Comparison of ENCODE assay signal across 9 cellular contexts in genomic region chr3:4828279-4829030, GRCh38.
DNase-seq lines count a peak whose midpoint lies in the region; ATAC-seq and TF ChIP-seq lines count a peak whose summit lies in the region.
"Had no signal": no experiment of that assay in that cellular context is flagged by ENCODE, and none has a peak within 500 bp of the region (broad histone marks: within the 10 kb centered on the region; RNA-seq: fewer than 3 reads in every experiment).

No MANE protein-coding gene starts in this region.

- intact Hi-C loops in lower lobe of right lung (cut with DNase I) (no loop called here), vagina (cut with DNase I) (loop anchor here (5.0 kb wide), 2 partner anchors 81 to 154 kb away; no protein-coding TSS in a partner anchor)

- peak overlapping the region; percentile 99 for H3K27ac Mint-ChIP-seq in activated T-cell treated with anti-CD3 and anti-CD28 coated beads, Interleukin-2, amount 50 U/mL, for 72 hours

- no peak for TF ChIP-seq POLR2A in vagina (IDR thresholded peaks at IDR 0.05)

- no peaks in the 10 kb centered on the region for H3K36me3 ChIP-seq in lower lobe of right lung
- no peaks in the 10 kb centered on the region for H3K36me3 ChIP-seq in vagina

- H3K27me3 ChIP-seq in lower lobe of right lung (ENCODE audit: low read depth): no peaks in the 10 kb centered on the region
- H3K27me3 ChIP-seq in vagina: no peaks in the 10 kb centered on the region

- peaks cover 36 to 49% of the 10 kb centered on the region in 2 donors for H3K36me3 Mint-ChIP-seq in activated T-cell treated with anti-CD3 and anti-CD28 coated beads, Interleukin-2, amount 50 U/mL, for 72 hours (ENCODE audit: insufficient read depth in 2 of 2)
- H3K36me3 Mint-ChIP-seq in activated T-cell treated with anti-CD3 and anti-CD28 coated beads, Interleukin-2, amount 50 U/mL, for 4 hours (ENCODE audit: insufficient read depth): peaks cover 34% of the 10 kb centered on the region

- DNase-seq in activated T-cell treated with anti-CD3 and anti-CD28 coated beads, Interleukin-2, amount 50 U/mL, for 72 hours: no peak
- no peak for DNase-seq in activated T-cell treated with anti-CD3 and anti-CD28 coated beads, Interleukin-2, amount 50 U/mL, for 4 hours
- peak; percentile 87 for DNase-seq in astrocyte of the hippocampus (ENCODE audit: low read depth, low spot score)
- DNase-seq in lower lobe of right lung: peak; percentile 59
- no peak for DNase-seq in vagina (ENCODE audit: extremely low spot score in 2 of 2)
- no peak for DNase-seq in stimulated activated CD4-positive, alpha-beta T cell treated with anti-CD3 and anti-CD28 coated beads, Interleukin-15, amount 100 ng/mL, for 24 hours
- DNase-seq in HUDEP-2 (lab: John Stamatoyannopoulos, UW; ENCODE audit: unreplicated experiment in 76 of 76): no peak
- DNase-seq in T1000 (lab: John Stamatoyannopoulos, UW): no peak
- DNase-seq: activated T-cell treated with anti-CD3 and anti-CD28 coated beads, Interleukin-2, amount 50 U/mL, for 1 hour had no signal

- H3K27me3 Mint-ChIP-seq in activated T-cell treated with anti-CD3 and anti-CD28 coated beads, Interleukin-2, amount 50 U/mL, for 72 hours (ENCODE audit: low read depth): no peaks in the 10 kb centered on the region
- no peaks in the 10 kb centered on the region for H3K27me3 Mint-ChIP-seq in activated T-cell treated with anti-CD3 and anti-CD28 coated beads, Interleukin-2, amount 50 U/mL, for 4 hours (ENCODE audit: low read depth)

- H3K4me3 Mint-ChIP-seq in activated T-cell treated with anti-CD3 and anti-CD28 coated beads, Interleukin-2, amount 50 U/mL, for 72 hours: peak overlapping the region; percentile 87 to 92
- H3K4me3 Mint-ChIP-seq in activated T-cell treated with anti-CD3 and anti-CD28 coated beads, Interleukin-2, amount 50 U/mL, for 4 hours: no peak overlapping the region

- peaks cover 100% of the 10 kb centered on the region for H3K4me1 Mint-ChIP-seq in activated T-cell treated with anti-CD3 and anti-CD28 coated beads, Interleukin-2, amount 50 U/mL, for 72 hours (ENCODE audit: low read depth)
- peaks cover 92% of the 10 kb centered on the region for H3K4me1 Mint-ChIP-seq in activated T-cell treated with anti-CD3 and anti-CD28 coated beads, Interleukin-2, amount 50 U/mL, for 4 hours (ENCODE audit: low read depth)

- no peak for TF ChIP-seq CTCF in lower lobe of right lung (IDR thresholded peaks at IDR 0.05)
- TF ChIP-seq CTCF in vagina (IDR thresholded peaks at IDR 0.05): no peak

- H3K9me3 ChIP-seq in lower lobe of right lung (no peaks in the 10 kb centered on the region), vagina (no peaks in the 10 kb centered on the region)

- H3K9me3 Mint-ChIP-seq in activated T-cell treated with anti-CD3 and anti-CD28 coated beads, Interleukin-2, amount 50 U/mL, for 72 hours: peaks cover under 1% of the 10 kb centered on the region in 2 donors
- H3K9me3 Mint-ChIP-seq in activated T-cell treated with anti-CD3 and anti-CD28 coated beads, Interleukin-2, amount 50 U/mL, for 4 hours: no peaks in the 10 kb centered on the region

- H3K4me3 ChIP-seq in lower lobe of right lung (no peak overlapping the region), vagina (no peak overlapping the region)

- H3K4me1 ChIP-seq in lower lobe of right lung (peaks cover 72% of the 10 kb centered on the region), vagina (peaks cover 81% of the 10 kb centered on the region)

- H3K27ac ChIP-seq in lower lobe of right lung (peak overlapping the region; percentile 33), vagina (peak overlapping the region; percentile 79)

- no peak for ATAC-seq in activated T-cell treated with anti-CD3 and anti-CD28 coated beads, Interleukin-2, amount 50 U/mL, for 72 hours (replicated peaks in 1 of 2)
- ATAC-seq in activated T-cell treated with anti-CD3 and anti-CD28 coated beads, Interleukin-2, amount 50 U/mL, for 4 hours: no peak
- no peak for ATAC-seq in lower lobe of right lung

Comparison
In these comparisons a context has a peak if more than half of its experiments do, and no peak if none do; other contexts are left out.
1. DNase-seq: peak in astrocyte of the hippocampus (single experiment) and lower lobe of right lung (single experiment); none in activated T-cell treated with anti-CD3 and anti-CD28 coated beads, Interleukin-2, amount 50 U/mL, for 72 hours (0 of 2), activated T-cell treated with anti-CD3 and anti-CD28 coated beads, Interleukin-2, amount 50 U/mL, for 4 hours (single experiment), vagina (0 of 2), stimulated activated CD4-positive, alpha-beta T cell treated with anti-CD3 and anti-CD28 coated beads, Interleukin-15, amount 100 ng/mL, for 24 hours (single experiment), HUDEP-2 (0 of 76) and T1000 (single experiment).